ENCODE assay signal across 2 cellular contexts in genomic region chr7:1029637-1030443, GRCh38.
TF ChIP-seq lines count a peak whose summit lies in the region.

No MANE protein-coding gene starts in this region.

TF ChIP-seq in K562, 482 proteins besides CTCF, POLR2A, EP300 and RAD21:
- 0 out of 2 replicates have a peak, but pooled peaks have one; percentile 21 for TF ChIP-seq ARID4B (CRISPR knock-in tag; IDR thresholded peaks at IDR 0.05)
- TF ChIP-seq PML (IDR thresholded peaks at IDR 0.05; ENCODE audit: low read length): no peak
- 0 out of 2 replicates have a peak, but pooled peaks have one; percentile 8 for TF ChIP-seq ETV5 (CRISPR knock-in tag; IDR thresholded peaks at IDR 0.05; ENCODE audit: low read depth)
- TF ChIP-seq ZFX (CRISPR knock-in tag; IDR thresholded peaks at IDR 0.05): no peak
- no peak for TF ChIP-seq MBD1 (CRISPR knock-in tag; IDR thresholded peaks at IDR 0.05)
- no peak for TF ChIP-seq ZNF347 (CRISPR knock-in tag; IDR thresholded peaks at IDR 0.05; ENCODE audit: low read depth)
- TF ChIP-seq RBFOX2 (IDR thresholded peaks at IDR 0.05; ENCODE audit: low read depth, low read length): 0 out of 2 replicates have a peak, but pooled peaks have one; percentile 8
- TF ChIP-seq MLLT1 (IDR thresholded peaks at IDR 0.05): no peak

TF ChIP-seq in neural cell, 6 proteins besides CTCF, POLR2A, EP300 and RAD21:
- TF ChIP-seq MXI1 (conservative IDR thresholded peaks at IDR 0.05; ENCODE audit: poor library complexity, severe bottlenecking): no peak
- TF ChIP-seq REST (IDR thresholded peaks at IDR 0.05; ENCODE audit: borderline replicate concordance): no peak
- no peak for TF ChIP-seq POLR2AphosphoS5 (IDR thresholded peaks at IDR 0.05)
- no peak for TF ChIP-seq TAF1 (IDR thresholded peaks at IDR 0.05; ENCODE audit: low read depth)
- TF ChIP-seq SMC3 (conservative IDR thresholded peaks at IDR 0.05; ENCODE audit: poor library complexity): no peak
- TF ChIP-seq EZH2 (IDR thresholded peaks at IDR 0.05; ENCODE audit: borderline replicate concordance, insufficient read depth, low read length, poor library complexity, severe bottlenecking): no peak
